Comparison of ENCODE assay signal across 31 cellular contexts in the genomic region with DNA sequence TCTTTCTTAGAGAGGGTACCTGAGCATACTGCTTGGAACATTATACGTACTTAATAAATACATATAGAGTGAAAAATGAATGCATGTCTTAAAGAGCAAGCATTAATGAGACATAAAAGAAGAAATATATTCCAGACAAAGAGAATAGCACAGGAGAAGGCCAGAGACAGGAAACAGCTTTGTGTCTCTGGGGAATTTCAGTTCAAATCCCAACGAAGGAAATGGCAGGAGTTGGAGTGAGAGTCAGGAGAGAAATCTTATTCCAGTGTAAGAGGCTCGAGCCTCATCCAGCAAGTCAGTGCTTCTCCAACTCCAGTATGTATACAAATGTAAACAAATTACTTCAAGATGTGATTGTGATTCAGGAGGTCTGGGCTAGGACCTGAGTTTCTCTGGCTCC.
"Had no signal": no experiment of that assay in that cellular context is flagged by ENCODE, and none has a peak within 500 bp of the region (broad histone marks: within the 10 kb centered on the region; RNA-seq: fewer than 3 reads in every experiment).

No MANE protein-coding gene starts in this region.

- DNase-seq: hippocampal formation; kidney glomerular epithelial cell; left cardiac atrium; lower lobe of right lung; mammary epithelial cell; mesendoderm; naive B cell; nucleus accumbens; pancreas; posterior cingulate gyrus; retina; right cardiac atrium; stimulated activated CD4-positive, alpha-beta T cell treated with anti-CD3 and anti-CD28 coated beads, Interleukin-12 subunit alpha, Interleukin-12 subunit beta, amount 100 ng/mL, for 4 hours; stimulated activated CD4-positive, alpha-beta T cell treated with anti-CD3 and anti-CD28 coated beads, Interleukin-15, amount 100 ng/mL, for 24 hours; stimulated activated CD4-positive, alpha-beta T cell treated with anti-CD3 and anti-CD28 coated beads, Interleukin-2, amount 100 ng/mL, for 24 hours; stimulated activated CD4-positive, alpha-beta T cell treated with anti-CD3 and anti-CD28 coated beads, Interleukin-4, amount 100 ng/mL, for 1 hour; stimulated activated naive B cell treated with anti-CD40 and anti-IgM and Interleukin-4, amounts not matched to agents 10 μg/mL and 1 μg/mL and 100 μg/mL, for 72 hours; stimulated activated naive CD8-positive, alpha-beta T cell treated with anti-CD3 and anti-CD28 coated beads, Interleukin-15, Interleukin-2, amounts not matched to agents 100 U/mL and 50 U/mL, for 24 hours; stomach; testis; thyroid gland; transverse colon; upper lobe of left lung had no signal

- H3K9me3 Mint-ChIP-seq: mesothelial cell of epicardium; natural killer cell treated with Interleukin-12 subunit alpha and Interleukin-12 subunit beta and Interleukin-15 and Interleukin-18, amount 100 ng/mL, for 72 hours; neural crest cell; stimulated activated naive B cell treated with anti-CD40 and anti-IgM and Interleukin-4, amounts not matched to agents 10 μg/mL and 1 μg/mL and 100 μg/mL, for 72 hours had no signal

- H3K4me3 ChIP-seq: lower lobe of right lung, pancreas, prostate gland, skin epidermis, stomach, testis, thyroid gland, transverse colon, upper lobe of left lung, vagina had no signal

- H3K27ac Mint-ChIP-seq: mesothelial cell of epicardium; naive B cell; natural killer cell treated with Interleukin-12 subunit alpha and Interleukin-12 subunit beta and Interleukin-15 and Interleukin-18, amount 100 ng/mL, for 72 hours; stimulated activated naive B cell treated with anti-CD40 and anti-IgM and Interleukin-4, amounts not matched to agents 10 μg/mL and 1 μg/mL and 100 μg/mL, for 72 hours had no signal

- H3K4me3 Mint-ChIP-seq: mesothelial cell of epicardium; naive B cell; natural killer cell treated with Interleukin-12 subunit alpha and Interleukin-12 subunit beta and Interleukin-15 and Interleukin-18, amount 100 ng/mL, for 72 hours; neural crest cell; stimulated activated naive B cell treated with anti-CD40 and anti-IgM and Interleukin-4, amounts not matched to agents 10 μg/mL and 1 μg/mL and 100 μg/mL, for 72 hours had no signal

- H3K27ac ChIP-seq: lower lobe of right lung, pancreas, prostate gland, skin epidermis, stomach, testis, thyroid gland, transverse colon, upper lobe of left lung, vagina had no signal

- H3K4me1 ChIP-seq: lower lobe of right lung, pancreas, prostate gland, testis, thyroid gland, transverse colon, upper lobe of left lung, vagina had no signal

- H3K9me3 ChIP-seq: lower lobe of right lung, pancreas, prostate gland, stomach, testis, thyroid gland, transverse colon, upper lobe of left lung, vagina had no signal

- H3K27me3 ChIP-seq: pancreas, stomach, testis, thyroid gland, transverse colon, upper lobe of left lung, vagina had no signal

- H3K36me3 Mint-ChIP-seq: mesothelial cell of epicardium; naive B cell; natural killer cell treated with Interleukin-12 subunit alpha and Interleukin-12 subunit beta and Interleukin-15 and Interleukin-18, amount 100 ng/mL, for 72 hours; stimulated activated naive B cell treated with anti-CD40 and anti-IgM and Interleukin-4, amounts not matched to agents 10 μg/mL and 1 μg/mL and 100 μg/mL, for 72 hours had no signal

- ATAC-seq: left cardiac atrium; left lobe of liver; lower lobe of right lung; natural killer cell treated with Interleukin-12 subunit alpha and Interleukin-12 subunit beta and Interleukin-15 and Interleukin-18, amount 100 ng/mL, for 72 hours; pancreas; right cardiac atrium; sciatic nerve; stimulated activated naive B cell treated with anti-CD40 and anti-IgM and Interleukin-4, amounts not matched to agents 10 μg/mL and 1 μg/mL and 100 μg/mL, for 72 hours; stimulated activated naive CD8-positive, alpha-beta T cell treated with anti-CD3 and anti-CD28 coated beads, Interleukin-15, Interleukin-2, amounts not matched to agents 100 U/mL and 50 U/mL, for 24 hours had no signal

- H3K36me3 ChIP-seq: lower lobe of right lung, pancreas, prostate gland, stomach, thyroid gland, transverse colon, upper lobe of left lung, vagina had no signal
